In the genomic region with DNA sequence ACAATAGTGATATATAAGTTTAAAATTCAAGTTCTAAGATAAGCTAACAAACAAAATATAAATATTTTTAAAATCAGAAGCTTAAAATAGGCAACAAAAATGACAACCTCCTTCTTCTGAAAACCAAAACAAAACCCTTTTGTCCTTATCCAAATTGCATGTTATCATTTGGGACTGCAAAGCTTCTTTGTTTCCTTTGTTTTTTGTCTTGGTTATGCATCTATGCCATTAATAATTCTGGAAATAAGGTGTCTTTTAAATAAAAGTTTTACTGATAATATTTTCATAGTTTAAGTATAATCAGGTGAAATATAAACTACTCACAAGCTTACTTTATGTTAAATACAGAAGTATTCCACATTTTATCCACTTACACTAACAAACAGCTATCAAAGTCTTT, we compare ENCODE assay signal across 22 cellular contexts.
"Had no signal": no experiment of that assay in that cellular context is flagged by ENCODE, and none has a peak within 500 bp of the region (broad histone marks: within the 10 kb centered on the region; RNA-seq: fewer than 3 reads in every experiment).

No MANE protein-coding gene starts in this region.

- FAIRE-seq: endothelial cell of umbilical vein, keratinocyte, urothelium cell line had no signal

- ATAC-seq: foreskin keratinocyte; left cardiac atrium; lower lobe of right lung; psoas muscle; right lobe of liver; stimulated activated effector memory CD8-positive, alpha-beta T cell treated with anti-CD3 and anti-CD28 coated beads, Interleukin-12 subunit alpha, Interleukin-12 subunit beta, amount 100 ng/mL, for 72 hours; stimulated activated naive CD8-positive, alpha-beta T cell treated with anti-CD3 and anti-CD28 coated beads, Interleukin-15, Interleukin-2, amounts not matched to agents 100 U/mL and 50 U/mL, for 24 hours had no signal

- DNase-seq: cerebellar nuclear complex; colonic mucosa; dermis blood vessel endothelial cell; effector CD4-positive, alpha-beta T cell; endodermal cell; foreskin keratinocyte; left cardiac atrium; left ventricle myocardium inferior; lower lobe of right lung; mesenchymal stem cell; naive B cell; psoas muscle; retina; right lobe of liver; stimulated activated CD4-positive, alpha-beta T cell treated with anti-CD3 and anti-CD28 coated beads, Interleukin-4, amount 100 ng/mL, for 1 hour; stimulated activated CD8-positive, alpha-beta memory T cell treated with anti-CD3 and anti-CD28 coated beads, Interleukin-4, amount 100 ng/mL, for 48 hours; stimulated activated naive CD8-positive, alpha-beta T cell treated with anti-CD3 and anti-CD28 coated beads, Interleukin-15, Interleukin-2, amounts not matched to agents 100 U/mL and 50 U/mL, for 24 hours had no signal

- H3K27ac ChIP-seq: colonic mucosa, foreskin keratinocyte, left ventricle myocardium inferior, lower lobe of right lung, parathyroid adenoma, psoas muscle, right lobe of liver had no signal
